Comparison of ENCODE assay signal across 25 cellular contexts in the genomic region with DNA sequence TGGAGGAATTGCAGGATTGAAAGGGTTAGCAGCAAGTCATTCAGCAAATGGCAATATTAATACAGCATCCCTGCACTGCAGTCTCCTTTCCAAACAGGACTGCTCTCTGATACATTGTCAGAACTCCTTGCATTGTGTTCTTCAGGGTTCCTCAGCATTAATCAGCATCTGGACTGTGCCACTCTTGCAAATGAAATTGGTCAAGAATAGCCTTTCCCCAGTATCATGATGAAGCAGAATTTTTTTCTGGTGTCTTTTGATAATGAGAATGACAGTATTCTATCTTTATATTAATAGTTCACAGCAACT.
"Had no signal": no experiment of that assay in that cellular context is flagged by ENCODE, and none has a peak within 500 bp of the region (broad histone marks: within the 10 kb centered on the region; RNA-seq: fewer than 3 reads in every experiment).

No MANE protein-coding gene starts in this region.

- ATAC-seq: activated CD8-positive, alpha-beta memory T cell treated with anti-CD3 and anti-CD28 coated beads, Interleukin-2, amount 10 ng/mL, durations not matched to agents 7 days and 5 days; activated naive CD4-positive, alpha-beta T cell treated with anti-CD3 and anti-CD28 coated beads, Interleukin-2, amount 50 U/mL, for 72 hours; activated naive CD8-positive, alpha-beta T cell treated with anti-CD3 and anti-CD28 coated beads, Interleukin-2, amount 50 U/mL, for 24 hours; activated T-cell treated with anti-CD3 and anti-CD28 coated beads, Interleukin-2, amount 50 U/mL, for 4 hours; K562; T-cell had no signal

- H3K27me3 ChIP-seq: Peyer's patch, SJCRH30 had no signal

- H3K27ac ChIP-seq: Peyer's patch, RWPE1, SJCRH30 had no signal

- H3K4me1 ChIP-seq: Peyer's patch, SJCRH30 had no signal

- H3K9me3 ChIP-seq: Peyer's patch, SJCRH30 had no signal

- H3K36me3 ChIP-seq: Peyer's patch, SJCRH30 had no signal

- DNase-seq: activated B cell treated with CpG ODN at 0.5 μM for 24 hours; activated CD4-positive, alpha-beta T cell treated with anti-CD3 and anti-CD28 coated beads for 1 hour; activated CD4-positive, alpha-beta T cell treated with anti-CD3 and anti-CD28 coated beads, Interleukin-2, amount 10 ng/mL, durations not matched to agents 24 days and 14 days; activated CD4-positive, alpha-beta T cell treated with anti-CD3 and anti-CD28 coated beads, Interleukin-2, amount 50 U/mL, for 48 hours; activated CD8-positive, alpha-beta memory T cell treated with anti-CD3 and anti-CD28 coated beads, Interleukin-2, amount 10 ng/mL, durations not matched to agents 7 days and 5 days; activated effector memory CD4-positive, alpha-beta T cell treated with anti-CD3 and anti-CD28 coated beads, Interleukin-2, amount 50 U/mL, for 16 hours; activated naive CD4-positive, alpha-beta T cell treated with Interleukin-2 at 50 U/mL for 16 hours; activated naive CD8-positive, alpha-beta T cell treated with anti-CD3 and anti-CD28 coated beads, Interleukin-2, amount 50 U/mL, for 24 hours; activated T-cell treated with anti-CD3 and anti-CD28 coated beads, Interleukin-2, amount 50 U/mL, for 4 hours; amygdala; Karpas-422; MM.1S; NCI-H1105 treated with DMSO at 0.1 percent for 48 hours; NCI-H1436 treated with DMSO at 0.1 percent for 48 hours; NCI-H187; NCI-H2081; Peyer's patch; Right ventricle myocardium superior; SJCRH30; T-cell; T-helper 2 cell; T1000 had no signal

- H3K4me3 ChIP-seq: K562, Peyer's patch, SJCRH30 had no signal
